ENCODE assay signal across 8 cellular contexts in the genomic region with DNA sequence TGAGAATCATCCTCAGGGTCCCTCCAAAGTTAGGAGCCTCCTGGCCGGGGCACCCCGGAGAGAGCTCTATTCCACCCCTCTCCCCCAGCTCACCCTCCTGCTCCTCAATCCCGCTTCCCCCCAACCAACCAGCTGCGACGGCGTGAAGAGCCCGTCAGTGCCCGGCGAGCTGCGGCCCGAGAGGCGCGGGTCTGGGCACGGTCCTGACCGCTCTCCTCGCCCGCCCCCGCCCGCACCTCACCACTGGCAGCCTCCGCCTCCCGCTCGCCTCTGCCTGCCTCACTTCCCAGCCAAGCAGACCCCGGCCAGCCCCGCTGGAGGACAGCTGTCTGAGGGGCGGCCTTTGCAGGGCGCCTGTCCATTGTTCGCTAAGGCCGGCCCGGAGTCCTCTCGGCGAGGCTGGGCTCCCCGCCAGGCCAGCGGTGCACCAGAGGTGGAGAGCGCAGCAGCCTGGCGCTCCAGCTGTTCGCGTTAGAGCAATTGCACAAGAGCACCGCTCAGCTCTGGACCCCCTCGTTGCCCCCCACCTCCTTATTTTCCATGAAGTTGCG. TPM values are rescaled to one million over a fixed set of nuclear protein-coding genes. Genes with fewer than 3 reads are reported as not detected.
A peak's percentile ranks its signal among the peaks of the same experiment; 100 is the strongest.
DNase-seq lines count a peak whose midpoint lies in the region; ATAC-seq and TF ChIP-seq lines count a peak whose summit lies in the region.

No MANE protein-coding gene starts in this region.

- TF ChIP-seq POLR2A in body of pancreas (IDR thresholded peaks at IDR 0.05) = no peak

- intact Hi-C loops in body of pancreas (cut with DNase I) = no loop called here

- DNase-seq in GM06990 (ENCODE audit: extremely low read depth, insufficient read length) = peak; percentile 30
- DNase-seq in NCI-H526 treated with DMSO at 0.1 percent for 48 hours (lab: John Stamatoyannopoulos, UW) = peak; percentile 52
- peak; percentile 39 to 59 (median 44) for DNase-seq in body of pancreas
- peak; percentile 64 for DNase-seq in iPS-NIHi7 (ENCODE audit: extremely low spot score)
- DNase-seq in NK-92 (lab: John Stamatoyannopoulos, UW; ENCODE audit: unreplicated experiment) = no peak

- H3K27me3 ChIP-seq in GM06990 (replicated peaks; ENCODE audit: control insufficient read depth, insufficient read depth, low read length) = peaks cover 2% of the 10 kb centered on the region
- H3K27me3 ChIP-seq in body of pancreas = no peaks in the 10 kb centered on the region
- H3K27me3 ChIP-seq in skeletal muscle satellite cell (ENCODE audit: control insufficient read depth, insufficient read depth, low read length) = peaks cover 64% of the 10 kb centered on the region

- H3K4me2 ChIP-seq in skeletal muscle satellite cell (ENCODE audit: low read length) = peak overlapping the region; percentile 85

- H3K4me3 ChIP-seq in GM06990 (replicated peaks; ENCODE audit: low read depth, low read length) = peak overlapping the region; percentile 65
- peak overlapping the region; percentile 44 to 80 for H3K4me3 ChIP-seq in body of pancreas
- H3K4me3 ChIP-seq in skeletal muscle satellite cell (ENCODE audit: low read length) = peak overlapping the region; percentile 64

- H3K27ac ChIP-seq in body of pancreas = peak overlapping the region in 3 of 4 donors; percentile 43 to 69 (median 58)

- H3K9me3 ChIP-seq in body of pancreas (no peaks in the 10 kb centered on the region), skeletal muscle satellite cell (replicated peaks; ENCODE audit: low read length) (no peaks in the 10 kb centered on the region)

- peak; percentile 29 for ATAC-seq in body of pancreas
- no peak for ATAC-seq in GM18870 (IDR thresholded peaks at IDR 0.05; ENCODE audit: unreplicated experiment)
- ATAC-seq in GM19395 (IDR thresholded peaks at IDR 0.05; ENCODE audit: unreplicated experiment) = no peak

- WGBS in body of pancreas, 2 donors = 2% methylated on average over 23 to 40 of the region's 40 CpGs

- H3K4me1 ChIP-seq in body of pancreas (peaks cover 23% of the 10 kb centered on the region), skeletal muscle satellite cell (ENCODE audit: control insufficient read depth, insufficient read depth, low read length) (peaks cover 41% of the 10 kb centered on the region)

- H3K36me3 ChIP-seq in GM06990 (ENCODE audit: control insufficient read depth, insufficient read depth, low read length) (no peaks in the 10 kb centered on the region), body of pancreas (replicated peaks in 1 of 2; ENCODE audit: insufficient read depth in 1 of 2, low read depth in 2 of 2) (no peaks in the 10 kb centered on the region), skeletal muscle satellite cell (ENCODE audit: insufficient read depth, low read length) (no peaks in the 10 kb centered on the region)

- H3K9ac ChIP-seq in skeletal muscle satellite cell (ENCODE audit: low read depth, low read length) = no peak overlapping the region

- TF ChIP-seq CTCF in GM06990 (IDR thresholded peaks at IDR 0.05; ENCODE audit: insufficient read depth, low read length, poor library complexity, severe bottlenecking) (no peak), body of pancreas (IDR thresholded peaks at IDR 0.05) (no peak)

RNA-seq across cellular contexts. Expression of gene SOBP, which starts 1.2 kb away (rescaled TPM):
- 1 to 10 TPM in 1 of 2 donors, under 1 TPM in 1; 0.66 to 3.1 TPM for total RNA-seq in body of pancreas
- total RNA-seq in skeletal muscle satellite cell (2012; rRNA removed) = 7.4 and 12.5 TPM in 2 replicates

RNA-seq across cellular contexts. Expression of gene PDSS2, which starts 31.8 kb away (rescaled TPM):
- 10 to 100 TPM in 1 of 2 donors, 1 to 10 TPM in 1; 6.2 to 10.9 TPM for total RNA-seq in body of pancreas
- 13.4 and 18.6 TPM in 2 replicates for total RNA-seq in skeletal muscle satellite cell (2012; rRNA removed)
